ENCODE assay signal across 14 cellular contexts in the genomic region with DNA sequence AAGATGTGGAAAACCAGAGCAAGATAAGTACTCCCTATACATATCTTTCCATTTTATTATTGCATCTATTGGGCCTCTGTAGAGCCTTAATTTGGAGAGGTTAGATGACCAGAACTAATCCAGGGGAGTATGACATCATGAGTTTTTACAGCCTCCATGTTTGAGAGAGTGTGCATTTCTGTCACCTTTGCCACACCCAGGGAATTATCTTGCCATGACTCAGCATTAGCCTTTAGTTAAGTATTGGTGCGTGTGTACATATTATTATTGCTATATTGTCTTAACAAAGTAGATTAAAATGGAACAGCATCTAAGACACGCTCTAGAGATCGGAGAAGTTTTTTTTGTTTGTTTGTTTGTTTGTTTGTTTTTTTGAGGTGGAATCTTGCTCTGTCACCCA. TPM values are rescaled to one million over a fixed set of nuclear protein-coding genes. Genes with fewer than 3 reads are reported as not detected.
DNase-seq lines count a peak whose midpoint lies in the region; ATAC-seq and TF ChIP-seq lines count a peak whose summit lies in the region.
"Had no signal": no experiment of that assay in that cellular context is flagged by ENCODE, and none has a peak within 500 bp of the region (broad histone marks: within the 10 kb centered on the region; RNA-seq: fewer than 3 reads in every experiment).

No MANE protein-coding gene starts in this region.

- no peak for DNase-seq in CD4-positive, alpha-beta T cell
- no peak for DNase-seq in GM23338 (ENCODE audit: low spot score)
- DNase-seq in RWPE1 (ENCODE audit: low spot score): peak; percentile 47
- no peak for DNase-seq in stimulated activated CD4-positive, alpha-beta T cell treated with anti-CD3 and anti-CD28 coated beads, Interleukin-4, amount 100 ng/mL, for 24 hours
- DNase-seq in amniotic stem cell (lab: John Stamatoyannopoulos, UW): no peak
- DNase-seq in medulla oblongata (ENCODE audit: extremely low spot score): no peak
- no peak for DNase-seq in Right ventricle myocardium inferior (ENCODE audit: missing footprints)
- DNase-seq: activated CD4-positive, alpha-beta T cell treated with anti-CD3 and anti-CD28 coated beads for 1 hour; C1 segment of cervical spinal cord; NCI-H1436 treated with DMSO at 0.1 percent for 48 hours; NCI-H510A; T-helper 17 cell; upper lobe of right lung had no signal

- CTCF ChIA-PET in CD4-positive, alpha-beta T cell (lab: Charles Lee): no interaction called here
- CTCF ChIA-PET in RWPE1 (lab: Yijun Ruan, JAX): interaction anchor here (1.0 kb wide), 1 partner anchor 10 kb away, joined by 4 read pairs; no protein-coding TSS in a partner anchor

- H4K20me1 ChIP-seq in GM23338 (replicated peaks; ENCODE audit: insufficient read depth): peaks cover 4% of the 10 kb centered on the region; the same call in 1 of the 2 replicates

- H3K4me3 Mint-ChIP-seq in CD4-positive, alpha-beta T cell: no peak overlapping the region
- H3K4me3 Mint-ChIP-seq in GM23338: no peak overlapping the region
- H3K4me3 Mint-ChIP-seq: T-helper 17 cell had no signal

- H3K4me1 ChIP-seq in GM23338 (ENCODE audit: insufficient read depth): no peaks in the 10 kb centered on the region
- H3K4me1 ChIP-seq: upper lobe of right lung had no signal

- H3K36me3 ChIP-seq in GM23338 (ENCODE audit: insufficient read depth): peaks cover 49% of the 10 kb centered on the region

- TF ChIP-seq CTCF in CD4-positive, alpha-beta T cell (IDR thresholded peaks at IDR 0.05): no peak
- TF ChIP-seq CTCF in GM23338 (conservative IDR thresholded peaks at IDR 0.05; ENCODE audit: low read depth in 2 of 2) (no peak), RWPE1 (conservative IDR thresholded peaks at IDR 0.05; ENCODE audit: low read depth) (no peak)

- H3K27me3 ChIP-seq in CD4-positive, alpha-beta T cell (ENCODE audit: control insufficient read depth, insufficient read depth, low read length): no peaks in the 10 kb centered on the region
- no peaks in the 10 kb centered on the region for H3K27me3 ChIP-seq in GM23338 (ENCODE audit: insufficient read depth)
- H3K27me3 ChIP-seq: upper lobe of right lung had no signal

- no peaks in the 10 kb centered on the region for H3K9me3 ChIP-seq in CD4-positive, alpha-beta T cell (ENCODE audit: control insufficient read depth, low read length)
- H3K9me3 ChIP-seq: upper lobe of right lung had no signal

- H3K4me2 ChIP-seq in GM23338: no peak overlapping the region

- H3K9me2 ChIP-seq in GM23338 (ENCODE audit: insufficient read depth): no peaks in the 10 kb centered on the region

- POLR2A ChIA-PET in CD4-positive, alpha-beta T cell (lab: Charles Lee): no interaction called here
- POLR2A ChIA-PET in RWPE1 (lab: Yijun Ruan, JAX; ENCODE audit: low non-redundant PET): no interaction called here

- no peak for ATAC-seq in CD4-positive, alpha-beta T cell (ENCODE audit: poor library complexity)
- no peak for ATAC-seq in GM23338
- ATAC-seq in esophagus mucosa: peak; percentile 87
- no peak for ATAC-seq in Right ventricle myocardium inferior
- ATAC-seq: T-helper 17 cell, upper lobe of right lung had no signal

- H3K27ac ChIP-seq in CD4-positive, alpha-beta T cell (ENCODE audit: low read depth, low read length): no peak overlapping the region
- H3K27ac ChIP-seq in GM23338 (ENCODE audit: low read depth): no peak overlapping the region; the same call in 1 of the 2 replicates
- peak overlapping the region; percentile 35; the same call in 1 of the 2 replicates for H3K27ac ChIP-seq in RWPE1
- H3K27ac ChIP-seq: upper lobe of right lung had no signal

- H3K36me3 Mint-ChIP-seq in CD4-positive, alpha-beta T cell (ENCODE audit: low read depth): peaks cover 88% of the 10 kb centered on the region
- H3K36me3 Mint-ChIP-seq in GM23338 (ENCODE audit: low read depth): peaks cover 72% of the 10 kb centered on the region

- H3F3A ChIP-seq in GM23338 (replicated peaks; ENCODE audit: low read depth): no peaks in the 10 kb centered on the region

- H3K4me3 ChIP-seq in GM23338: no peak overlapping the region
- H3K4me3 ChIP-seq: upper lobe of right lung had no signal

- no peak overlapping the region for H2AFZ ChIP-seq in GM23338

- H3K27ac Mint-ChIP-seq in CD4-positive, alpha-beta T cell: peak overlapping the region; percentile 4
- peak overlapping the region; percentile 86 for H3K27ac Mint-ChIP-seq in GM23338
- H3K27ac Mint-ChIP-seq: T-helper 17 cell had no signal

- H3K27me3 Mint-ChIP-seq in CD4-positive, alpha-beta T cell: no peaks in the 10 kb centered on the region
- peaks cover 4% of the 10 kb centered on the region for H3K27me3 Mint-ChIP-seq in GM23338 (ENCODE audit: insufficient read depth, low read depth, poor library complexity)
- H3K27me3 Mint-ChIP-seq: T-helper 17 cell had no signal

- H3K9me3 Mint-ChIP-seq in CD4-positive, alpha-beta T cell: no peaks in the 10 kb centered on the region
- no peaks in the 10 kb centered on the region for H3K9me3 Mint-ChIP-seq in GM23338

- no peaks in the 10 kb centered on the region for H3K79me2 ChIP-seq in GM23338 (replicated peaks; ENCODE audit: insufficient read depth)

- intact Hi-C loops in CD4-positive, alpha-beta T cell (cut with DNase I, micrococcal nuclease): no loop called here
- intact Hi-C loops in Right ventricle myocardium inferior (cut with DNase I): no loop called here

- no peaks in the 10 kb centered on the region for H3K4me1 Mint-ChIP-seq in CD4-positive, alpha-beta T cell (ENCODE audit: low read depth)
- no peaks in the 10 kb centered on the region for H3K4me1 Mint-ChIP-seq in GM23338

TF ChIP-seq in GM23338, 12 proteins besides CTCF, POLR2A, EP300 and RAD21 (continues in another document):
- TF ChIP-seq NANOG (IDR thresholded peaks at IDR 0.05; ENCODE audit: borderline replicate concordance) (no peak), EZH2 (IDR thresholded peaks at IDR 0.05; ENCODE audit: low read depth, unreplicated experiment) (no peak), POLR2AphosphoS5 (IDR thresholded peaks at IDR 0.05; ENCODE audit: low read depth) (no peak)
- TF ChIP-seq, protein P1, sequence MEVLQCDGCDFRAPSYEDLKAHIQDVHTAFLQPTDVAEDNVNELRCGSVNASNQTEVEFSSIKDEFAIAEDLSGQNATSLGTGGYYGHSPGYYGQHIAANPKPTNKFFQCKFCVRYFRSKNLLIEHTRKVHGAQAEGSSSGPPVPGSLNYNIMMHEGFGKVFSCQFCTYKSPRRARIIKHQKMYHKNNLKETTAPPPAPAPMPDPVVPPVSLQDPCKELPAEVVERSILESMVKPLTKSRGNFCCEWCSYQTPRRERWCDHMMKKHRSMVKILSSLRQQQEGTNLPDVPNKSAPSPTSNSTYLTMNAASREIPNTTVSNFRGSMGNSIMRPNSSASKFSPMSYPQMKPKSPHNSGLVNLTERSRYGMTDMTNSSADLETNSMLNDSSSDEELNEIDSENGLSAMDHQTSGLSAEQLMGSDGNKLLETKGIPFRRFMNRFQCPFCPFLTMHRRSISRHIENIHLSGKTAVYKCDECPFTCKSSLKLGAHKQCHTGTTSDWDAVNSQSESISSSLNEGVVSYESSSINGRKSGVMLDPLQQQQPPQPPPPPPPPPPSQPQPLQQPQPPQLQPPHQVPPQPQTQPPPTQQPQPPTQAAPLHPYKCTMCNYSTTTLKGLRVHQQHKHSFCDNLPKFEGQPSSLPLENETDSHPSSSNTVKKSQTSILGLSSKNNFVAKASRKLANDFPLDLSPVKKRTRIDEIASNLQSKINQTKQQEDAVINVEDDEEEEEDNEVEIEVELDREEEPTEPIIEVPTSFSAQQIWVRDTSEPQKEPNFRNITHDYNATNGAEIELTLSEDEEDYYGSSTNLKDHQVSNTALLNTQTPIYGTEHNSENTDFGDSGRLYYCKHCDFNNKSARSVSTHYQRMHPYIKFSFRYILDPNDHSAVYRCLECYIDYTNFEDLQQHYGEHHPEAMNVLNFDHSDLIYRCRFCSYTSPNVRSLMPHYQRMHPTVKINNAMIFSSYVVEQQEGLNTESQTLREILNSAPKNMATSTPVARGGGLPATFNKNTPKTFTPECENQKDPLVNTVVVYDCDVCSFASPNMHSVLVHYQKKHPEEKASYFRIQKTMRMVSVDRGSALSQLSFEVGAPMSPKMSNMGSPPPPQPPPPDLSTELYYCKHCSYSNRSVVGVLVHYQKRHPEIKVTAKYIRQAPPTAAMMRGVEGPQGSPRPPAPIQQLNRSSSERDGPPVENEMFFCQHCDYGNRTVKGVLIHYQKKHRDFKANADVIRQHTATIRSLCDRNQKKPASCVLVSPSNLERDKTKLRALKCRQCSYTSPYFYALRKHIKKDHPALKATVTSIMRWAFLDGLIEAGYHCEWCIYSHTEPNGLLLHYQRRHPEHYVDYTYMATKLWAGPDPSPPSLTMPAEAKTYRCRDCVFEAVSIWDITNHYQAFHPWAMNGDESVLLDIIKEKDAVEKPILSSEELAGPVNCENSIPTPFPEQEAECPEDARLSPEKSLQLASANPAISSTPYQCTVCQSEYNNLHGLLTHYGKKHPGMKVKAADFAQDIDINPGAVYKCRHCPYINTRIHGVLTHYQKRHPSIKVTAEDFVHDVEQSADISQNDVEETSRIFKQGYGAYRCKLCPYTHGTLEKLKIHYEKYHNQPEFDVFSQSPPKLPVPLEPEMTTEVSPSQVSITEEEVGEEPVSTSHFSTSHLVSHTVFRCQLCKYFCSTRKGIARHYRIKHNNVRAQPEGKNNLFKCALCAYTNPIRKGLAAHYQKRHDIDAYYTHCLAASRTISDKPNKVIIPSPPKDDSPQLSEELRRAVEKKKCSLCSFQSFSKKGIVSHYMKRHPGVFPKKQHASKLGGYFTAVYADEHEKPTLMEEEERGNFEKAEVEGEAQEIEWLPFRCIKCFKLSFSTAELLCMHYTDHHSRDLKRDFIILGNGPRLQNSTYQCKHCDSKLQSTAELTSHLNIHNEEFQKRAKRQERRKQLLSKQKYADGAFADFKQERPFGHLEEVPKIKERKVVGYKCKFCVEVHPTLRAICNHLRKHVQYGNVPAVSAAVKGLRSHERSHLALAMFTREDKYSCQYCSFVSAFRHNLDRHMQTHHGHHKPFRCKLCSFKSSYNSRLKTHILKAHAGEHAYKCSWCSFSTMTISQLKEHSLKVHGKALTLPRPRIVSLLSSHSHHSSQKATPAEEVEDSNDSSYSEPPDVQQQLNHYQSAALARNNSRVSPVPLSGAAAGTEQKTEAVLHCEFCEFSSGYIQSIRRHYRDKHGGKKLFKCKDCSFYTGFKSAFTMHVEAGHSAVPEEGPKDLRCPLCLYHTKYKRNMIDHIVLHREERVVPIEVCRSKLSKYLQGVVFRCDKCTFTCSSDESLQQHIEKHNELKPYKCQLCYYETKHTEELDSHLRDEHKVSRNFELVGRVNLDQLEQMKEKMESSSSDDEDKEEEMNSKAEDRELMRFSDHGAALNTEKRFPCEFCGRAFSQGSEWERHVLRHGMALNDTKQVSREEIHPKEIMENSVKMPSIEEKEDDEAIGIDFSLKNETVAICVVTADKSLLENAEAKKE (CRISPR knock-in tag; IDR thresholded peaks at IDR 0.05): no peak

RNA-seq across cellular contexts. Expression of a gene that starts 27.6 kb away (rescaled TPM):
- total RNA-seq in CD4-positive, alpha-beta T cell: 10 to 100 TPM; 19.9 to 20.5 TPM
- total RNA-seq in GM23338 (2014; rRNA removed; shearing (Covaris generic)): 37.9 and 53.0 TPM in 2 replicates
- polyA plus RNA-seq in GM23338 (2016; fragmentation: Nextera tagmentation; extraction: Ambion mirVana): 56.5 and 60.6 TPM in 2 replicates
- total RNA-seq in esophagus mucosa: 21.5 TPM
- 16.4 TPM for total RNA-seq in Right ventricle myocardium inferior

RNA-seq across cellular contexts. Expression of a gene that starts 36.5 kb away (rescaled TPM):
- 10 to 100 TPM; 15.1 to 16.1 TPM for total RNA-seq in CD4-positive, alpha-beta T cell
- total RNA-seq in GM23338 (2014; rRNA removed; shearing (Covaris generic)): 62.3 and 64.7 TPM in 2 replicates
- polyA plus RNA-seq in GM23338 (2016; fragmentation: Nextera tagmentation; extraction: Ambion mirVana): 18.7 and 19.4 TPM in 2 replicates
- total RNA-seq in esophagus mucosa (30.2 TPM), Right ventricle myocardium inferior (34.5 TPM)
